In the genomic region with DNA sequence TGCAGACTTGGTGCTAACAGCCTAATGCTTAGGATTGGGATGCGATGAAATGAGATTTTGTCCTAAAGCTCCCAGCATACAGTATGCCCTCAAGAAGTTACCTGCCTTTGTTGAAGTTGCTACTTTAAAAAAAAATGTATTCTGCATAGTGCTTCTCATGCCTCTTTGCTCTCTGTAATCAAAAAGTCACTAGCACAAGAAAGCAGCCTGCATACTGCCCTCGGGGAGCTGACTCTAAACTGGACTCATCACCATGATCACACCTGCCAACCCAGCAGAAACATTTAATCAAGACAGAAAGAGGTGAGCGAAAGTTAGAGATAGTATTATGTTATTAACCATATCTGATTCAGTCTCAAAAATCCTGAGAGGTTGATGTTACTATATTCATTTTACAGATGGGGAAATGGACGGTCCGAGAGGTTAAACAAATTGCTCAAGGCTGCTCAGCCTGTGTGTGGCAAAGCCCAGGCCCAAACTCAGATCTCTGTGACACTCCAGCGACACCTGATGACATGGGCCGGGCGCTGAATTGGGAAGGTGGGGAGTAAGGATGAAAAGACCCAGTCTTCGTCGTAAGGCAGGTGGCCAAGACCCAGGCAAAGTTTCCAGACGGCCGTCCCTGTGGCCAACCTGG, we compare ENCODE assay signal across 8 cellular contexts. TPM values are rescaled to one million over a fixed set of nuclear protein-coding genes. Genes with fewer than 3 reads are reported as not detected.
DNase-seq lines count a peak whose midpoint lies in the region; ATAC-seq, FAIRE-seq and TF ChIP-seq lines count a peak whose summit lies in the region.

No MANE protein-coding gene starts in this region.

- H3K27ac Mint-ChIP-seq in chondrocyte (ENCODE audit: unreplicated experiment): no peak overlapping the region

- peak overlapping the region; percentile 61 for H3K4me3 Mint-ChIP-seq in chondrocyte (ENCODE audit: unreplicated experiment)

- H3K27me3 ChIP-seq in pancreas: peaks cover 0 to 33% (median 0%) of the 10 kb centered on the region in 4 donors

- peaks cover 6% of the 10 kb centered on the region for H3K36me3 Mint-ChIP-seq in chondrocyte (ENCODE audit: low read depth)

- no peaks in the 10 kb centered on the region for H3K9me3 Mint-ChIP-seq in chondrocyte (ENCODE audit: low read depth)

- no peaks in the 10 kb centered on the region for H3K36me3 ChIP-seq in pancreas

- intact Hi-C loops in pancreas (cut with DNase I): no loop called here

- peaks cover 25% of the 10 kb centered on the region for H3K27me3 Mint-ChIP-seq in chondrocyte (ENCODE audit: low read depth)

- no peaks in the 10 kb centered on the region for H3K9me3 ChIP-seq in pancreas

- DNase-seq in chondrocyte (ENCODE audit: low spot score) (no peak), pancreas (no peak), retina (no peak), DMS 273 treated with DMSO at 0.1 percent for 48 hours (lab: John Stamatoyannopoulos, UW) (no peak), GM19240 (ENCODE audit: insufficient read length, low spot score) (no peak)

- ATAC-seq in GM18868 (IDR thresholded peaks at IDR 0.05; ENCODE audit: unreplicated experiment): peak; percentile 9
- ATAC-seq in HG03025 (IDR thresholded peaks at IDR 0.05; ENCODE audit: low FRiP score, unreplicated experiment): peak; percentile 1
- ATAC-seq in pancreas: no peak
- ATAC-seq in GM18517 (IDR thresholded peaks at IDR 0.05; ENCODE audit: unreplicated experiment): no peak

- TF ChIP-seq CTCF in chondrocyte (IDR thresholded peaks at IDR 0.05): no peak
- TF ChIP-seq CTCF in pancreas (IDR thresholded peaks at IDR 0.05): no peak

- no peak overlapping the region for H3K27ac ChIP-seq in pancreas

- peaks cover 8% of the 10 kb centered on the region for H3K4me1 Mint-ChIP-seq in chondrocyte (ENCODE audit: low read depth)

- no peak for FAIRE-seq in pancreas (lab: Jason Lieb, UNC)

- peaks cover 11 to 20% (median 14%) of the 10 kb centered on the region in 3 donors for H3K4me1 ChIP-seq in pancreas

- 22% methylated on average over 12 of the region's 12 CpGs for WGBS in pancreas, 2 donors

- peak overlapping the region in 3 of 4 donors; percentile 33 to 64 (median 45) for H3K4me3 ChIP-seq in pancreas

RNA-seq across cellular contexts. Expression of a gene that starts 1.1 kb away (rescaled TPM):
- 0.36 to 3.7 TPM (median 1.7 TPM) in 3 replicates for total RNA-seq in chondrocyte
- 1 to 10 TPM in 1 of 6 donors, under 1 TPM in 4, not detected in 1; 0.20 to 1.8 (median 0.73) TPM for total RNA-seq in pancreas
- polyA plus RNA-seq in pancreas: 1 to 10 TPM; 1.6 to 3.1 TPM

Comparison
In these comparisons a context has a peak if more than half of its experiments do, and no peak if none do; other contexts are left out.
1. ATAC-seq: peak in GM18868 (single experiment) and HG03025 (single experiment); none in pancreas (0 of 4) and GM18517 (single experiment).